In the genomic region with DNA sequence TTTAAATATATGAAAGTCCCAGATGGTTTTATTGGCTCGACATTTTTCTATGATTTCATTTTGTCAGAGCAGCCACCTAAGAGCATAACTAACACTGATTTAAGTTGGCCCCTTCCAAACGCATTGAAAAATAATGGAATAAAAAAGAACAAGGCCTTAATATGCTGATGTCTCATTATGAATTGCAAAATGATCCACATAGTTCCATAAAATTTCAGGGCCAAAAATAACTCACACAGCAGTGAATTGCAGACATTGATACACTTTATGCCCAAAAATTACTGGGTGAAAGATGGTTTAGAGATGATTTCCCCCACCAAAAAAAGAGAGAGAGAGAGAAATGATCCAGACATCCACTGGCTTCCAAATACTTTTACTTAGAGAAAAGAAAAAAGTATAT, we compare ENCODE assay signal across 31 cellular contexts.
"Had no signal": no experiment of that assay in that cellular context is flagged by ENCODE, and none has a peak within 500 bp of the region (broad histone marks: within the 10 kb centered on the region; RNA-seq: fewer than 3 reads in every experiment).

No MANE protein-coding gene starts in this region.

- DNase-seq: hypothalamus; immature natural killer cell; kidney; left colon; left lung; lower lobe of right lung; mammary epithelial cell; mesendoderm; naive B cell; natural killer cell; nephron progenitor cell; occipital lobe; ovary; right lobe of liver; stimulated activated CD4-positive, alpha-beta T cell treated with anti-CD3 and anti-CD28 coated beads, Interleukin-12 subunit alpha, Interleukin-12 subunit beta, amount 100 ng/mL, for 4 hours; stimulated activated CD4-positive, alpha-beta T cell treated with anti-CD3 and anti-CD28 coated beads, Interleukin-15, amount 100 ng/mL, for 24 hours; stimulated activated CD4-positive, alpha-beta T cell treated with anti-CD3 and anti-CD28 coated beads, Interleukin-2, amount 100 ng/mL, for 24 hours; stimulated activated CD4-positive, alpha-beta T cell treated with anti-CD3 and anti-CD28 coated beads, Interleukin-4, amount 100 ng/mL, for 1 hour; stimulated activated naive B cell treated with anti-CD40 and anti-IgM and Interleukin-4, amounts not matched to agents 10 μg/mL and 1 μg/mL and 100 μg/mL, for 72 hours; stimulated activated naive CD8-positive, alpha-beta T cell treated with anti-CD3 and anti-CD28 coated beads, Interleukin-15, Interleukin-2, amounts not matched to agents 100 U/mL and 50 U/mL, for 24 hours; stomach; substantia nigra; uterus had no signal

- H3K36me3 ChIP-seq: left lung, lower lobe of right lung, neural progenitor cell, neutrophil, ovary, right atrium auricular region, right lobe of liver, stomach, tibial nerve, uterus had no signal

- H3K4me3 ChIP-seq: left lung, lower lobe of right lung, neural progenitor cell, ovary, right atrium auricular region, right lobe of liver, skin epidermis, stomach, tibial nerve, uterus had no signal

- H3K27ac ChIP-seq: left lung, lower lobe of right lung, neural progenitor cell, neutrophil, ovary, right atrium auricular region, right lobe of liver, skin epidermis, stomach, uterus had no signal

- H3K9me3 ChIP-seq: left lung, lower lobe of right lung, neutrophil, ovary, right atrium auricular region, right lobe of liver, stomach, tibial nerve, uterus had no signal

- H3K4me2 ChIP-seq: neural progenitor cell had no signal

- H3K27me3 ChIP-seq: left lung, neural progenitor cell, neutrophil, ovary, right atrium auricular region, right lobe of liver, stomach, tibial nerve, uterus had no signal

- ATAC-seq: left colon; left lung; lower lobe of right lung; natural killer cell; right lobe of liver; stimulated activated naive B cell treated with anti-CD40 and anti-IgM and Interleukin-4, amounts not matched to agents 10 μg/mL and 1 μg/mL and 100 μg/mL, for 72 hours; stimulated activated naive CD8-positive, alpha-beta T cell treated with anti-CD3 and anti-CD28 coated beads, Interleukin-15, Interleukin-2, amounts not matched to agents 100 U/mL and 50 U/mL, for 24 hours had no signal

- H3K36me3 Mint-ChIP-seq: immature natural killer cell; mesothelial cell of epicardium; naive B cell; natural killer cell; neural progenitor cell; stimulated activated naive B cell treated with anti-CD40 and anti-IgM and Interleukin-4, amounts not matched to agents 10 μg/mL and 1 μg/mL and 100 μg/mL, for 72 hours; type B pancreatic cell had no signal

- H3K9me3 Mint-ChIP-seq: nephron progenitor cell; neural progenitor cell; stimulated activated naive B cell treated with anti-CD40 and anti-IgM and Interleukin-4, amounts not matched to agents 10 μg/mL and 1 μg/mL and 100 μg/mL, for 72 hours; type B pancreatic cell had no signal

- H3K4me1 ChIP-seq: left lung, lower lobe of right lung, neural progenitor cell, right atrium auricular region, right lobe of liver, stomach, uterus had no signal

- H3K4me3 Mint-ChIP-seq: immature natural killer cell; mesothelial cell of epicardium; naive B cell; natural killer cell; nephron progenitor cell; neural progenitor cell; stimulated activated naive B cell treated with anti-CD40 and anti-IgM and Interleukin-4, amounts not matched to agents 10 μg/mL and 1 μg/mL and 100 μg/mL, for 72 hours; type B pancreatic cell had no signal

- H2AFZ ChIP-seq: neural progenitor cell had no signal

- H3K27ac Mint-ChIP-seq: immature natural killer cell; mesothelial cell of epicardium; naive B cell; natural killer cell; nephron progenitor cell; neural progenitor cell; progenitor cell of endocrine pancreas; stimulated activated naive B cell treated with anti-CD40 and anti-IgM and Interleukin-4, amounts not matched to agents 10 μg/mL and 1 μg/mL and 100 μg/mL, for 72 hours; type B pancreatic cell had no signal

- H3K27me3 Mint-ChIP-seq: naive B cell; progenitor cell of endocrine pancreas; stimulated activated naive B cell treated with anti-CD40 and anti-IgM and Interleukin-4, amounts not matched to agents 10 μg/mL and 1 μg/mL and 100 μg/mL, for 72 hours; type B pancreatic cell had no signal

- H3K9ac ChIP-seq: neural progenitor cell had no signal

- H3K4me1 Mint-ChIP-seq: immature natural killer cell; naive B cell; natural killer cell; nephron progenitor cell; stimulated activated naive B cell treated with anti-CD40 and anti-IgM and Interleukin-4, amounts not matched to agents 10 μg/mL and 1 μg/mL and 100 μg/mL, for 72 hours had no signal
